ENCODE assay signal across 17 cellular contexts in genomic region chr10:71513896-71514295, GRCh38.
DNase-seq lines count a peak whose midpoint lies in the region; ATAC-seq, FAIRE-seq and TF ChIP-seq lines count a peak whose summit lies in the region.
"Had no signal": no experiment of that assay in that cellular context is flagged by ENCODE, and none has a peak within 500 bp of the region (broad histone marks: within the 10 kb centered on the region; RNA-seq: fewer than 3 reads in every experiment).

No MANE protein-coding gene starts in this region.

- H3K27me3 ChIP-seq in Caco-2 (replicated peaks; ENCODE audit: control insufficient read depth, insufficient read depth, low read length) = no peaks in the 10 kb centered on the region
- peaks cover 15% of the 10 kb centered on the region for H3K27me3 ChIP-seq in bronchial epithelial cell (ENCODE audit: control insufficient read depth, insufficient read depth, low read length)
- peaks cover 0 to 13% (median 0%) of the 10 kb centered on the region in 3 experiments for H3K27me3 ChIP-seq in neuronal stem cell (ENCODE audit: control insufficient read depth in 3 of 3, insufficient read depth in 3 of 3, low read depth in 1 of 3, low read length in 3 of 3)
- H3K27me3 ChIP-seq in spleen (replicated peaks in 1 of 7) = no peaks in the 10 kb centered on the region
- H3K27me3 ChIP-seq: BLaER1 treated with 17β-estradiol and CSF1 and Interleukin-3, amounts not matched to agents 10 nM and 100 nM had no signal

- no peak overlapping the region for H3K4ac ChIP-seq in neuronal stem cell (ENCODE audit: low read length)

- peak overlapping the region; percentile 47 for H3K27ac Mint-ChIP-seq in Caco-2 (ENCODE audit: unreplicated experiment)
- H3K27ac Mint-ChIP-seq: CD4-positive, alpha-beta T cell had no signal

- no peak overlapping the region for H3K4me3 ChIP-seq in Caco-2 (ENCODE audit: low read depth, low read length)
- H3K4me3 ChIP-seq in bronchial epithelial cell (ENCODE audit: low read depth, low read length) = no peak overlapping the region
- no peak overlapping the region for H3K4me3 ChIP-seq in neuronal stem cell (ENCODE audit: low read length in 2 of 2)
- H3K4me3 ChIP-seq in spleen = no peak overlapping the region
- H3K4me3 ChIP-seq: BLaER1 treated with 17β-estradiol and CSF1 and Interleukin-3, amounts not matched to agents 10 nM and 100 nM had no signal

- DNase-seq in Caco-2 (no peak), bronchial epithelial cell (ENCODE audit: low read depth) (peak; percentile 60), neuronal stem cell (ENCODE audit: low spot score) (no peak), spleen (peak; percentile 21), NCI-H524 (lab: John Stamatoyannopoulos, UW) (no peak), COLO829 (ENCODE audit: low spot score) (no peak)
- DNase-seq: 8988T; ACHN; CD4-positive, alpha-beta T cell; EL; HCEC 1CT had no signal

- no peak overlapping the region for H2BK12ac ChIP-seq in neuronal stem cell (ENCODE audit: low read length)

- no peak for TF ChIP-seq POLR2A in spleen (IDR thresholded peaks at IDR 0.05)

- H3K4me1 Mint-ChIP-seq in Caco-2 (ENCODE audit: low read depth, unreplicated experiment) = peaks cover 11% of the 10 kb centered on the region

- peak overlapping the region; percentile 2 for H3K18ac ChIP-seq in neuronal stem cell (ENCODE audit: low read length)

- H2AK5ac ChIP-seq in neuronal stem cell (ENCODE audit: low read depth, low read length) = peak overlapping the region; percentile 7

- POLR2A ChIA-PET in Caco-2 (lab: Charles Lee) = no interaction called here

- no peak overlapping the region for H3K4me2 ChIP-seq in neuronal stem cell (ENCODE audit: insufficient read depth, low read length, poor library complexity, severe bottlenecking)

- CTCF ChIA-PET in Caco-2 (lab: Charles Lee) = interaction anchor here (0.5 kb wide), 1 partner anchor 298 kb away, joined by 5 read pairs; no protein-coding TSS in a partner anchor

- H3K36me3 ChIP-seq in Caco-2 (ENCODE audit: control insufficient read depth, insufficient read depth, low read length) (no peaks in the 10 kb centered on the region), bronchial epithelial cell (ENCODE audit: control insufficient read depth, insufficient read depth, low read length) (no peaks in the 10 kb centered on the region), neuronal stem cell (replicated peaks in 1 of 2; ENCODE audit: control insufficient read depth in 2 of 2, insufficient read depth in 2 of 2, low read length in 2 of 2) (no peaks in the 10 kb centered on the region), spleen (no peaks in the 10 kb centered on the region)
- H3K36me3 ChIP-seq: BLaER1 treated with 17β-estradiol and CSF1 and Interleukin-3, amounts not matched to agents 10 nM and 100 nM had no signal

- no peak for ATAC-seq in GM19463 (IDR thresholded peaks at IDR 0.05; ENCODE audit: unreplicated experiment)

- TF ChIP-seq CTCF in Caco-2 (IDR thresholded peaks at IDR 0.05; ENCODE audit: insufficient read depth in 1 of 2, low read depth in 1 of 2, low read length in 1 of 2, severe bottlenecking in 1 of 2, unreplicated experiment in 1 of 2) (no peak), bronchial epithelial cell (IDR thresholded peaks at IDR 0.05; ENCODE audit: insufficient read depth, low read length, severe bottlenecking) (no peak), spleen (IDR thresholded peaks at IDR 0.05 in 8 of 11, conservative IDR thresholded peaks at IDR 0.05 in 3 of 11) (no peak)

- intact Hi-C loops in Caco-2 (cut with micrococcal nuclease; ENCODE audit: unreplicated experiment) (no loop called here), spleen (cut with DNase I; ENCODE audit: low total_unique reads) (no loop called here)

- H4K91ac ChIP-seq in neuronal stem cell (ENCODE audit: low read depth, low read length, poor library complexity) = no peak overlapping the region

- no TSS peak for BruUV-seq in Caco-2 (replicated peaks; lab: Mats Ljungman, UMichigan)

- no peak overlapping the region for H4K8ac ChIP-seq in neuronal stem cell (ENCODE audit: low read depth, low read length)

- H2BK5ac ChIP-seq in neuronal stem cell (ENCODE audit: low read length) = no peak overlapping the region

- peaks cover 4% of the 10 kb centered on the region; the same call in 1 of the 2 replicates for H3K9me3 ChIP-seq in Caco-2
- no peaks in the 10 kb centered on the region for H3K9me3 ChIP-seq in neuronal stem cell (replicated peaks in 1 of 2; ENCODE audit: control insufficient read depth in 2 of 2, insufficient read depth in 1 of 2, low read depth in 1 of 2, low read length in 2 of 2)
- no peaks in the 10 kb centered on the region for H3K9me3 ChIP-seq in spleen
- H3K9me3 ChIP-seq: BLaER1 treated with 17β-estradiol and CSF1 and Interleukin-3, amounts not matched to agents 10 nM and 100 nM had no signal

- H2BK15ac ChIP-seq in neuronal stem cell (ENCODE audit: low read length) = no peak overlapping the region

- no peak for FAIRE-seq in bronchial epithelial cell (lab: Jason Lieb, UNC)
- FAIRE-seq: D721Med, G401.6, GM12891, HTR-8/SVneo had no signal

- no peak overlapping the region for H3K9ac ChIP-seq in neuronal stem cell (ENCODE audit: low read depth, low read length, poor library complexity)
- H3K9ac ChIP-seq: BLaER1 treated with 17β-estradiol and CSF1 and Interleukin-3, amounts not matched to agents 10 nM and 100 nM had no signal

- no peak overlapping the region for H3K23ac ChIP-seq in neuronal stem cell (ENCODE audit: low read depth, low read length, poor library complexity)

- H3K36me3 Mint-ChIP-seq in Caco-2 (ENCODE audit: insufficient read depth, unreplicated experiment) = no peaks in the 10 kb centered on the region

- no peaks in the 10 kb centered on the region for H3K27me3 Mint-ChIP-seq in Caco-2 (ENCODE audit: insufficient read depth, unreplicated experiment)
- H3K27me3 Mint-ChIP-seq: CD4-positive, alpha-beta T cell had no signal

- no peak overlapping the region for H2AFZ ChIP-seq in neuronal stem cell (ENCODE audit: low read length)

- no peak overlapping the region for H3K4me3 Mint-ChIP-seq in Caco-2 (ENCODE audit: unreplicated experiment)
- H3K4me3 Mint-ChIP-seq: CD4-positive, alpha-beta T cell had no signal

- no peak overlapping the region for H2BK120ac ChIP-seq in neuronal stem cell (ENCODE audit: low read depth, low read length)

- H3K4me1 ChIP-seq in Caco-2 = peaks cover 13% of the 10 kb centered on the region
- peaks cover 0 to 32% of the 10 kb centered on the region in 2 donors for H3K4me1 ChIP-seq in neuronal stem cell (ENCODE audit: control insufficient read depth in 2 of 2, insufficient read depth in 1 of 2, low read depth in 1 of 2, low read length in 2 of 2)
- H3K4me1 ChIP-seq in spleen = no peaks in the 10 kb centered on the region

- no peak overlapping the region for H3K14ac ChIP-seq in neuronal stem cell (ENCODE audit: low read length)

- no peak overlapping the region for H3K27ac ChIP-seq in neuronal stem cell (replicated peaks; ENCODE audit: low read length)
- H3K27ac ChIP-seq in spleen = no peak overlapping the region
- H3K27ac ChIP-seq: BLaER1 treated with 17β-estradiol and CSF1 and Interleukin-3, amounts not matched to agents 10 nM and 100 nM had no signal

- no CpG with 5 or more reads among the region's 1 CpG for WGBS in neuronal stem cell (ENCODE audit: extremely low coverage in 2 of 2, insufficient read length in 2 of 2, insufficient replicate concordance in 1 of 2), 2 donors
- WGBS in spleen, 5 donors = 44 to 94% (median 67%) methylated on average over 1 of the region's 1 CpG

- H3K9me3 Mint-ChIP-seq in Caco-2 (ENCODE audit: unreplicated experiment) = no peaks in the 10 kb centered on the region
- H3K9me3 Mint-ChIP-seq: CD4-positive, alpha-beta T cell had no signal

- no peaks in the 10 kb centered on the region for H3K79me1 ChIP-seq in neuronal stem cell (ENCODE audit: low read depth, low read length)

Comparison
In these comparisons a context has a peak if more than half of its experiments do, and no peak if none do; other contexts are left out.
1. DNase-seq: peak in bronchial epithelial cell (single experiment) and spleen (single experiment); none in Caco-2 (0 of 2), neuronal stem cell (single experiment), NCI-H524 (0 of 2) and COLO829 (single experiment).